18 cellular contexts compared by ENCODE assay signal in the genomic region with DNA sequence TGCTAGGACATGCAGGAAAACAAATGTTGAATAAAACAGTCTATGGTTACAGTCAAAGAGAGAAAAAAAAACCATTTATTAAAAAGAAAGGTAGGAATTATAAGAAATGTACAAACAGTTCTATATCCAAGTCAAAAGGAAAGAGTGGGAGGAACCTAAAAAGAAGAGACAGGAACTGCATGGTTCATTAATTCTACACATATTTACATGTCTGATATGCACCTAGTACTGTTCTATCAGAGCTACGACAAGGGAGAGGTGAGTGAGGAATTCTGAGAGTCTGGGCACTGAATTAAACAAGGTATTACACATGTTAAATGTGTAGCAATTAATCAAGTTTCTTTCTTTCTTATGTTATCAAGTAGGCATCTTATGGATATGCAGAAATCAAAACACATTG.
"Had no signal": no experiment of that assay in that cellular context is flagged by ENCODE, and none has a peak within 500 bp of the region (broad histone marks: within the 10 kb centered on the region; RNA-seq: fewer than 3 reads in every experiment).

No MANE protein-coding gene starts in this region.

- H3K27ac Mint-ChIP-seq: activated naive CD4-positive, alpha-beta T cell treated with anti-CD3 and anti-CD28 coated beads, Interleukin-2, amount 10 ng/mL, durations not matched to agents 7 days and 5 days; activated naive CD8-positive, alpha-beta T cell treated with anti-CD3 and anti-CD28 coated beads, Interleukin-2, amount 50 U/mL, for 24 hours; brain; mesothelial cell of epicardium had no signal

- H3K9me3 Mint-ChIP-seq: activated naive CD8-positive, alpha-beta T cell treated with anti-CD3 and anti-CD28 coated beads, Interleukin-2, amount 50 U/mL, for 24 hours; brain; effector memory CD8-positive, alpha-beta T cell; mesothelial cell of epicardium had no signal

- H3K27me3 Mint-ChIP-seq: activated naive CD4-positive, alpha-beta T cell treated with anti-CD3 and anti-CD28 coated beads, Interleukin-2, amount 10 ng/mL, durations not matched to agents 7 days and 5 days; activated naive CD8-positive, alpha-beta T cell treated with anti-CD3 and anti-CD28 coated beads, Interleukin-2, amount 50 U/mL, for 24 hours; effector memory CD8-positive, alpha-beta T cell had no signal

- H3K4me1 Mint-ChIP-seq: activated naive CD4-positive, alpha-beta T cell treated with anti-CD3 and anti-CD28 coated beads, Interleukin-2, amount 10 ng/mL, durations not matched to agents 7 days and 5 days; brain; mesothelial cell of epicardium had no signal

- ATAC-seq: activated naive CD8-positive, alpha-beta T cell treated with anti-CD3 and anti-CD28 coated beads, Interleukin-2, amount 50 U/mL, for 24 hours; effector memory CD8-positive, alpha-beta T cell had no signal

- DNase-seq: activated CD4-positive, CD25-positive, alpha-beta regulatory T cell treated with anti-CD3 and anti-CD28 coated beads, Interleukin-2, amount 50 U/mL, for 72 hours; activated CD8-positive, alpha-beta memory T cell treated with anti-CD3 and anti-CD28 coated beads for 24 hours; activated CD8-positive, alpha-beta memory T cell treated with anti-CD3 and anti-CD28 coated beads, Interleukin-2, amount 50 U/mL, for 48 hours; activated effector memory CD4-positive, alpha-beta T cell treated with Interleukin-2 at 50 U/mL for 16 hours; activated naive CD4-positive, alpha-beta T cell treated with anti-CD3 and anti-CD28 coated beads, Interleukin-2, amount 10 ng/mL, durations not matched to agents 7 days and 5 days; activated naive CD8-positive, alpha-beta T cell treated with anti-CD3 and anti-CD28 coated beads, Interleukin-2, amount 50 U/mL, for 24 hours; activated T-cell treated with anti-CD3 and anti-CD28 coated beads, Interleukin-2, amount 50 U/mL, for 48 hours; anterior cingulate cortex; effector memory CD8-positive, alpha-beta T cell; hippocampal formation; occipital lobe; posterior cingulate gyrus; retina; stimulated activated naive CD4-positive, alpha-beta T cell; T-helper 9 cell; thyroid gland had no signal

- H3K36me3 Mint-ChIP-seq: activated naive CD4-positive, alpha-beta T cell treated with anti-CD3 and anti-CD28 coated beads, Interleukin-2, amount 10 ng/mL, durations not matched to agents 7 days and 5 days; brain; mesothelial cell of epicardium had no signal

- H3K4me3 Mint-ChIP-seq: activated naive CD4-positive, alpha-beta T cell treated with anti-CD3 and anti-CD28 coated beads, Interleukin-2, amount 10 ng/mL, durations not matched to agents 7 days and 5 days; activated naive CD8-positive, alpha-beta T cell treated with anti-CD3 and anti-CD28 coated beads, Interleukin-2, amount 50 U/mL, for 24 hours; brain; effector memory CD8-positive, alpha-beta T cell; mesothelial cell of epicardium had no signal
